Comparison of ENCODE assay signal across 5 cellular contexts in the genomic region with DNA sequence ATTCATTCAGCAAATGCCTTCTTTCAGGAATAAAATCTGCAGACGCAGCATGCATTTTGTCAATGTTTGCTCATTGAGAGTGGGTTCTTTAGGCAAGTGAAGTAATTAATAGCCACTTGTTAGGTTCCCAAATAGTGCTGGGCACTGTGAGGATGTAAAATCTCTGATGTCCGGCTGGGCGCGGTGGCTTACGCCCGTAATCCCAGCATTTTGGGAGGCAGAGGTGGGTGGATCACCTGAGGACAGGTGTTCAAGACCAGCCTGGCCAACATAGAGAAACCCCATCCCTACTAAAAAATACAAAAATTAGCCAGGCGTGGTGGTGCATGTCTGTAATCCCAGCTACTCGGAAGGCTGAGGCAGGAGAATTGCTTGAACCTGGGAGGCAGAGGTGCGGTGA. TPM values are rescaled to one million over a fixed set of nuclear protein-coding genes. Genes with fewer than 3 reads are reported as not detected.
"Had no signal": no experiment of that assay in that cellular context is flagged by ENCODE, and none has a peak within 500 bp of the region (broad histone marks: within the 10 kb centered on the region; RNA-seq: fewer than 3 reads in every experiment).

No MANE protein-coding gene starts in this region.

RNA-seq across cellular contexts. Expression of a gene that starts 51.3 kb away (rescaled TPM):
- total RNA-seq: GM23248, H4, H7, HT-29, IMR-90 had no signal
- polyA plus RNA-seq: GM23248, IMR-90 had no signal
